Comparison of ENCODE assay signal across 13 cellular contexts in genomic region chr7:141011443-141011842, GRCh38. TPM values are rescaled to one million over a fixed set of nuclear protein-coding genes. Genes with fewer than 3 reads are reported as not detected.
DNase-seq lines count a peak whose midpoint lies in the region; ATAC-seq, FAIRE-seq and TF ChIP-seq lines count a peak whose summit lies in the region.
"Had no signal": no experiment of that assay in that cellular context is flagged by ENCODE, and none has a peak within 500 bp of the region (broad histone marks: within the 10 kb centered on the region; RNA-seq: fewer than 3 reads in every experiment).

No MANE protein-coding gene starts in this region.

- in situ Hi-C loops in KBM-7 (cut with MboI; ENCODE audit: low pct_unique_long_range_greater_than_20kb, low sequenced_read_pairs): loop anchor here (10.0 kb wide), 1 partner anchor 347 kb away; no protein-coding TSS in a partner anchor

- no peak for FAIRE-seq in astrocyte (lab: Jason Lieb, UNC)

- H3K27ac ChIP-seq in CD4-positive, alpha-beta T cell (ENCODE audit: low read depth, low read length): no peak overlapping the region
- H3K27ac ChIP-seq in astrocyte (ENCODE audit: low read depth, low read length) (no peak overlapping the region), prostate gland (no peak overlapping the region)
- H3K27ac ChIP-seq: BLaER1 had no signal

- H3K9me3 Mint-ChIP-seq in T-helper 2 cell treated with Interferon-gamma antibody and Interleukin-4, amounts not matched to agents 5 μg/mL and 100 μg/mL, for 36 hours: peaks cover 5% of the 10 kb centered on the region
- peaks cover under 1% of the 10 kb centered on the region for H3K9me3 Mint-ChIP-seq in CD4-positive, alpha-beta T cell
- no peaks in the 10 kb centered on the region for H3K9me3 Mint-ChIP-seq in astrocyte (ENCODE audit: unreplicated experiment)
- H3K9me3 Mint-ChIP-seq in naive thymus-derived CD8-positive, alpha-beta T cell: peaks cover 0 to 3% (median 0%) of the 10 kb centered on the region in 9 donors

- peaks cover 20% of the 10 kb centered on the region for H3K4me1 Mint-ChIP-seq in T-helper 2 cell treated with Interferon-gamma antibody and Interleukin-4, amounts not matched to agents 5 μg/mL and 100 μg/mL, for 36 hours (ENCODE audit: low read depth)
- H3K4me1 Mint-ChIP-seq in CD4-positive, alpha-beta T cell (ENCODE audit: low read depth): peaks cover 44% of the 10 kb centered on the region
- peaks cover 21% of the 10 kb centered on the region for H3K4me1 Mint-ChIP-seq in astrocyte (ENCODE audit: low read depth, unreplicated experiment)
- H3K4me1 Mint-ChIP-seq in naive thymus-derived CD8-positive, alpha-beta T cell: peaks cover 12 to 57% (median 45%) of the 10 kb centered on the region in 4 donors

- H3K4me2 ChIP-seq in astrocyte (ENCODE audit: low read length): no peak overlapping the region
- H3K4me2 ChIP-seq: BLaER1 had no signal

- intact Hi-C loops in CD4-positive, alpha-beta T cell (cut with DNase I, micrococcal nuclease): loop anchor here (1.0 to 10.0 kb wide), 6 partner anchors 200 to 617 kb away; partner anchors contain the start of genes AGK (in 1 of the 2), MKRN1 (in 1 of the 2) and SLC37A3 (in 1 of the 2)
- intact Hi-C loops in prostate gland (cut with DNase I): loop anchor here (5.0 to 10.0 kb wide), 2 partner anchors 337 to 521 kb away; partner anchors contain the start of gene ADCK2

- 68% methylated on average over 4 of the region's 4 CpGs for WGBS in prostate gland

- H3K27ac Mint-ChIP-seq in T-helper 2 cell treated with Interferon-gamma antibody and Interleukin-4, amounts not matched to agents 5 μg/mL and 100 μg/mL, for 36 hours: peak overlapping the region; percentile 76
- peak overlapping the region; percentile 100 for H3K27ac Mint-ChIP-seq in CD4-positive, alpha-beta T cell
- H3K27ac Mint-ChIP-seq in astrocyte (ENCODE audit: unreplicated experiment): no peak overlapping the region
- H3K27ac Mint-ChIP-seq in naive thymus-derived CD8-positive, alpha-beta T cell: peak overlapping the region in 8 of 10 donors; percentile 63 to 100 (median 90)

- no peak overlapping the region for H3K4me3 Mint-ChIP-seq in T-helper 2 cell treated with Interferon-gamma antibody and Interleukin-4, amounts not matched to agents 5 μg/mL and 100 μg/mL, for 36 hours
- H3K4me3 Mint-ChIP-seq in CD4-positive, alpha-beta T cell: no peak overlapping the region
- peak overlapping the region; percentile 37 for H3K4me3 Mint-ChIP-seq in astrocyte (ENCODE audit: unreplicated experiment)
- no peak overlapping the region for H3K4me3 Mint-ChIP-seq in naive thymus-derived CD8-positive, alpha-beta T cell

- no peaks in the 10 kb centered on the region for H3K27me3 ChIP-seq in CD4-positive, alpha-beta T cell (ENCODE audit: control insufficient read depth, insufficient read depth, low read length)
- H3K27me3 ChIP-seq in astrocyte (ENCODE audit: insufficient read depth, low read length): no peaks in the 10 kb centered on the region
- H3K27me3 ChIP-seq in prostate gland (replicated peaks; ENCODE audit: insufficient read depth): no peaks in the 10 kb centered on the region
- H3K27me3 ChIP-seq: BLaER1 had no signal

- H2AFZ ChIP-seq in astrocyte (ENCODE audit: low read depth, low read length): no peak overlapping the region

- no peaks in the 10 kb centered on the region for H3K27me3 Mint-ChIP-seq in T-helper 2 cell treated with Interferon-gamma antibody and Interleukin-4, amounts not matched to agents 5 μg/mL and 100 μg/mL, for 36 hours (ENCODE audit: low read depth)
- no peaks in the 10 kb centered on the region for H3K27me3 Mint-ChIP-seq in CD4-positive, alpha-beta T cell
- H3K27me3 Mint-ChIP-seq in astrocyte (ENCODE audit: low read depth, unreplicated experiment): no peaks in the 10 kb centered on the region
- peaks cover 0 to 2% (median 0%) of the 10 kb centered on the region in 5 donors for H3K27me3 Mint-ChIP-seq in naive thymus-derived CD8-positive, alpha-beta T cell
- H3K27me3 Mint-ChIP-seq: IgD-negative memory B cell had no signal

- no peak overlapping the region for H3K4me3 ChIP-seq in astrocyte (ENCODE audit: insufficient read depth, low read depth, low read length)
- no peak overlapping the region for H3K4me3 ChIP-seq in prostate gland
- H3K4me3 ChIP-seq: BLaER1, GM12878, HAP-1 had no signal

- no peak for DNase-seq in T-helper 2 cell treated with Interferon-gamma antibody and Interleukin-4, amounts not matched to agents 5 μg/mL and 100 μg/mL, for 36 hours (ENCODE audit: low spot score)
- DNase-seq in T-helper 2 cell (no peak), astrocyte (ENCODE audit: low read depth) (no peak), prostate gland (ENCODE audit: low spot score) (no peak), KBM-7 (no peak)
- no peak for DNase-seq in CD4-positive, alpha-beta T cell
- no peak for DNase-seq in naive thymus-derived CD8-positive, alpha-beta T cell
- DNase-seq: NCI-H524 treated with DMSO at 0.1 percent for 48 hours had no signal

- peaks cover 3% of the 10 kb centered on the region for H3K9me3 ChIP-seq in CD4-positive, alpha-beta T cell (ENCODE audit: control insufficient read depth, low read length)
- H3K9me3 ChIP-seq in astrocyte (ENCODE audit: insufficient read depth, low read depth, low read length) (no peaks in the 10 kb centered on the region), prostate gland (no peaks in the 10 kb centered on the region)
- H3K9me3 ChIP-seq: BLaER1, HAP-1 had no signal

- H3K4me1 ChIP-seq in astrocyte (ENCODE audit: insufficient read depth, low read length) (peaks cover 4% of the 10 kb centered on the region), prostate gland (replicated peaks) (no peaks in the 10 kb centered on the region)

- POLR2A ChIA-PET in CD4-positive, alpha-beta T cell (lab: Charles Lee): interaction anchor here (0.8 to 1.4 kb wide), 3 partner anchors 199 to 285 kb away, joined by 3 to 6 read pairs (median 4); no protein-coding TSS in a partner anchor
- POLR2A ChIA-PET in naive thymus-derived CD8-positive, alpha-beta T cell (lab: Charles Lee): interaction anchor here (0.7 kb wide), 1 partner anchor 689 kb away, joined by 4 read pairs; no protein-coding TSS in a partner anchor

- H3K36me3 ChIP-seq in astrocyte (ENCODE audit: insufficient read depth, low read length) (peaks cover 5% of the 10 kb centered on the region), prostate gland (no peaks in the 10 kb centered on the region)

- no peak for TF ChIP-seq CTCF in CD4-positive, alpha-beta T cell (IDR thresholded peaks at IDR 0.05)
- no peak for TF ChIP-seq CTCF in astrocyte (IDR thresholded peaks at IDR 0.05; ENCODE audit: insufficient read depth, low read depth, low read length)
- TF ChIP-seq CTCF in prostate gland (IDR thresholded peaks at IDR 0.05): no peak

- no peaks in the 10 kb centered on the region for H4K20me1 ChIP-seq in astrocyte (ENCODE audit: insufficient read depth, low read length)
- H4K20me1 ChIP-seq: BLaER1 had no signal

- TF ChIP-seq POLR2A in prostate gland (IDR thresholded peaks at IDR 0.05): no peak

- H3K79me2 ChIP-seq in astrocyte (ENCODE audit: insufficient read depth, low read length): peaks cover 17% of the 10 kb centered on the region

- CTCF ChIA-PET in CD4-positive, alpha-beta T cell (lab: Charles Lee): interaction anchor here (0.6 to 3.3 kb wide), 3 partner anchors 196 to 358 kb away, joined by 3 to 24 read pairs (median 3); no protein-coding TSS in a partner anchor

- no peak overlapping the region for H3K9ac ChIP-seq in astrocyte (ENCODE audit: low read length)
- H3K9ac ChIP-seq: BLaER1 had no signal

- no peak for ATAC-seq in CD4-positive, alpha-beta T cell (ENCODE audit: poor library complexity)
- ATAC-seq in naive thymus-derived CD8-positive, alpha-beta T cell: no peak
- no peak for ATAC-seq in GM21515 (IDR thresholded peaks at IDR 0.05; ENCODE audit: unreplicated experiment)

- peaks cover 20% of the 10 kb centered on the region for H3K36me3 Mint-ChIP-seq in T-helper 2 cell treated with Interferon-gamma antibody and Interleukin-4, amounts not matched to agents 5 μg/mL and 100 μg/mL, for 36 hours (ENCODE audit: low read depth)
- peaks cover 64% of the 10 kb centered on the region for H3K36me3 Mint-ChIP-seq in CD4-positive, alpha-beta T cell (ENCODE audit: low read depth)
- H3K36me3 Mint-ChIP-seq in astrocyte (ENCODE audit: low read depth, unreplicated experiment): no peaks in the 10 kb centered on the region
- peaks cover 0 to 38% (median 20%) of the 10 kb centered on the region in 3 donors for H3K36me3 Mint-ChIP-seq in naive thymus-derived CD8-positive, alpha-beta T cell

RNA-seq across cellular contexts. Expression of gene MRPS33, which starts 3.3 kb away (rescaled TPM):
- total RNA-seq in CD4-positive, alpha-beta T cell: 10 to 100 TPM; 21.7 to 24.3 TPM
- total RNA-seq in astrocyte (52.1 and 53.8 TPM in 2 replicates), prostate gland (10 to 100 TPM; 30.0 to 43.0 TPM)
- 10 to 100 TPM; 52.2 to 56.6 TPM for total RNA-seq in naive thymus-derived CD8-positive, alpha-beta T cell
- 100 to 1,000 TPM in 2 of 3 donors, 10 to 100 TPM in 1; 74.7 to 105 (median 100) TPM for polyA plus RNA-seq in naive thymus-derived CD8-positive, alpha-beta T cell
